ENCODE assay signal across 8 cellular contexts in the genomic region with DNA sequence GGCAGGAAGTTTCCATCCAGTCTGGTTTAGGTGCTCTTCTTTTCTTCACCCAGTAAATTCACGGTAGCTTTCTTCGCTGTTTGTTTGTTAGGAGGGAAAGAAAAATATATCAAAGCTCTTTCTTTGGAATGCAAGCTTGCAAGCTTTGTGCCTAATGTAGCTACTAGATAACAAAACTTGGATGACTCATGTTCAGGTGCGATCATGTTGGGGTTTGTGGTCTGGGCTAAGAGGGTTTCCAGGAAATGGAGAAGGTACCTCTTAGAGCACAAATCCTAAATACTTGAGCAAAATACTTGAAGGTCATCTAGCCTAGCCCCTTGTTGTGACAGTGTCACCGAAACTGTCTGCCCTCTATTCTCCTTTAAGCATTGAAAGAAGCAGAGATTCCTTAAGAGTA. TPM values are rescaled to one million over a fixed set of nuclear protein-coding genes. Genes with fewer than 3 reads are reported as not detected.
DNase-seq lines count a peak whose midpoint lies in the region; ATAC-seq and TF ChIP-seq lines count a peak whose summit lies in the region.

No MANE protein-coding gene starts in this region.

- DNase-seq in OCI-M1 (lab: John Stamatoyannopoulos, UW) (peak; percentile 75), gastrocnemius medialis (no peak), H7 (no peak), HAP-1 (ENCODE audit: low spot score in 2 of 2) (no peak), NCI-H510A (lab: John Stamatoyannopoulos, UW) (no peak)
- DNase-seq in activated naive CD8-positive, alpha-beta T cell treated with anti-CD3 and anti-CD28 coated beads, Interleukin-2, amount 50 U/mL, for 16 hours (ENCODE audit: low read depth, low spot score), result peak; percentile 8

- H3K9me3 ChIP-seq in gastrocnemius medialis (no peaks in the 10 kb centered on the region), HAP-1 (no peaks in the 10 kb centered on the region)

- in situ Hi-C loops in gastrocnemius medialis (cut with MboI; ENCODE audit: low sequenced_read_pairs in 4 of 4) (no loop called here), HAP-1 (cut with MboI; ENCODE audit: low sequenced_read_pairs) (no loop called here)

- H3K27me3 ChIP-seq in gastrocnemius medialis, result no peaks in the 10 kb centered on the region
- no peaks in the 10 kb centered on the region for H3K27me3 ChIP-seq in H7 (ENCODE audit: control insufficient read depth, insufficient read depth, low read length)
- H3K27me3 ChIP-seq in HAP-1 (ENCODE audit: low read depth), result no peaks in the 10 kb centered on the region

- H3K4me3 ChIP-seq in gastrocnemius medialis (no peak overlapping the region), H7 (ENCODE audit: insufficient read depth, low read depth, low read length) (no peak overlapping the region), HAP-1 (no peak overlapping the region)

- H3K36me3 ChIP-seq in gastrocnemius medialis (peaks cover 0 to 40% of the 10 kb centered on the region in 2 donors), H7 (replicated peaks; ENCODE audit: control insufficient read depth, insufficient read depth, low read length) (peaks cover 2% of the 10 kb centered on the region), HAP-1 (replicated peaks) (peaks cover 57% of the 10 kb centered on the region)

- ATAC-seq in GM18868 (IDR thresholded peaks at IDR 0.05; ENCODE audit: unreplicated experiment), result peak; percentile 65
- ATAC-seq in gastrocnemius medialis, result no peak
- ATAC-seq in GM21619 (IDR thresholded peaks at IDR 0.05; ENCODE audit: unreplicated experiment), result no peak

- no peak for TF ChIP-seq CTCF in gastrocnemius medialis (IDR thresholded peaks at IDR 0.05 in 4 of 5, conservative IDR thresholded peaks at IDR 0.05 in 1 of 5)

- peak overlapping the region in 3 of 4 donors; percentile 3 to 46 (median 8) for H3K27ac ChIP-seq in gastrocnemius medialis

- TF ChIP-seq POLR2A in gastrocnemius medialis (IDR thresholded peaks at IDR 0.05), result no peak

- H3K4me1 ChIP-seq in gastrocnemius medialis, result peaks cover 4 to 14% of the 10 kb centered on the region in 2 donors
- H3K4me1 ChIP-seq in HAP-1, result no peaks in the 10 kb centered on the region; the same call in none of the 2 replicates

- intact Hi-C loops in gastrocnemius medialis (cut with DNase I; ENCODE audit: low total_unique reads), result no loop called here

RNA-seq across cellular contexts. Expression of gene SRP19, which starts 17.7 kb away (rescaled TPM):
- 10 to 100 TPM; 40.4 to 63.8 (median 55.0) TPM for total RNA-seq in gastrocnemius medialis
- total RNA-seq in H7 (2014; rRNA removed; shearing (Covaris generic)), result 57.6 and 72.7 TPM in 2 replicates

RNA-seq across cellular contexts. Expression of gene REEP5, which starts 43.3 kb away (rescaled TPM):
- total RNA-seq in gastrocnemius medialis, result 100 to 1,000 TPM in 2 of 4 donors, 10 to 100 TPM in 2; 67.2 to 116 (median 89.9) TPM
- total RNA-seq in H7 (2014; rRNA removed; shearing (Covaris generic)), result 30.1 and 34.5 TPM in 2 replicates

Comparison
In these comparisons a context has a peak if more than half of its experiments do, and no peak if none do; other contexts are left out.
1. DNase-seq: peak in OCI-M1 (single experiment) and activated naive CD8-positive, alpha-beta T cell treated with anti-CD3 and anti-CD28 coated beads, Interleukin-2, amount 50 U/mL, for 16 hours (single experiment); none in gastrocnemius medialis (0 of 2), H7 (single experiment), HAP-1 (0 of 2) and NCI-H510A (single experiment).